14 cellular contexts compared by ENCODE assay signal in genomic region chr3:184756151-184756681, GRCh38. TPM values are rescaled to one million over a fixed set of nuclear protein-coding genes. Genes with fewer than 3 reads are reported as not detected.
DNase-seq lines count a peak whose midpoint lies in the region; ATAC-seq and TF ChIP-seq lines count a peak whose summit lies in the region.
"Had no signal": no experiment of that assay in that cellular context is flagged by ENCODE, and none has a peak within 500 bp of the region (broad histone marks: within the 10 kb centered on the region; RNA-seq: fewer than 3 reads in every experiment).

No MANE protein-coding gene starts in this region.

- H3K4me1 Mint-ChIP-seq in GM23338: peaks cover 44% of the 10 kb centered on the region

- H4K20me1 ChIP-seq in GM23338 (replicated peaks; ENCODE audit: insufficient read depth): no peaks in the 10 kb centered on the region

- H3K27ac ChIP-seq in GM23338 (ENCODE audit: low read depth): peak overlapping the region; percentile 68; the same call in 1 of the 2 replicates
- peak overlapping the region; percentile 19 to 73 (median 56) for H3K27ac ChIP-seq in esophagus squamous epithelium
- H3K27ac ChIP-seq in psoas muscle: peak overlapping the region; percentile 82

- peaks cover 20% of the 10 kb centered on the region for H3K27me3 Mint-ChIP-seq in GM23338 (ENCODE audit: insufficient read depth, low read depth, poor library complexity)

- TF ChIP-seq CTCF in GM23338 (conservative IDR thresholded peaks at IDR 0.05; ENCODE audit: low read depth in 2 of 2): no peak
- TF ChIP-seq CTCF in esophagus squamous epithelium (IDR thresholded peaks at IDR 0.05): no peak
- TF ChIP-seq CTCF in psoas muscle (IDR thresholded peaks at IDR 0.05): no peak

- H3K9me2 ChIP-seq in GM23338 (ENCODE audit: insufficient read depth): no peaks in the 10 kb centered on the region; the same call in 1 of the 2 replicates

- 0 out of 2 replicates have a peak, but pooled peaks cover 4% of the 10 kb centered on the region for H3F3A ChIP-seq in GM23338 (replicated peaks; ENCODE audit: low read depth)

- no peak for TF ChIP-seq POLR2A in esophagus squamous epithelium (IDR thresholded peaks at IDR 0.05)

- H3K27ac Mint-ChIP-seq in GM23338: peak overlapping the region; percentile 85

- H3K36me3 Mint-ChIP-seq in GM23338 (ENCODE audit: low read depth): peaks cover 3% of the 10 kb centered on the region; the same call in 1 of the 3 replicates

- peak overlapping the region; percentile 66; the same call in 1 of the 2 replicates for H3K4me2 ChIP-seq in GM23338

- peak; percentile 77 for DNase-seq in GM23338 (ENCODE audit: low spot score)
- DNase-seq in NCI-H69 (lab: John Stamatoyannopoulos, UW): peak; percentile 26
- no peak for DNase-seq in esophagus squamous epithelium (lab: John Stamatoyannopoulos, UW)
- no peak for DNase-seq in psoas muscle
- DNase-seq in GM19240 (ENCODE audit: insufficient read length, low spot score): no peak
- DNase-seq in activated CD4-positive, alpha-beta T cell treated with anti-CD3 and anti-CD28 coated beads for 48 hours: no peak
- DNase-seq: activated CD4-positive, alpha-beta T cell treated with anti-CD3 and anti-CD28 coated beads for 1 hour; activated naive CD4-positive, alpha-beta T cell treated with Interleukin-2 at 50 U/mL for 16 hours; COR-L47; NCI-H1092; retina; stimulated activated CD8-positive, alpha-beta memory T cell treated with anti-CD3 and anti-CD28 coated beads, Interleukin-4, amount 100 ng/mL, for 48 hours had no signal

- 0 to 37% methylated on average over 1 to 4 of the region's 6 CpGs for WGBS in esophagus squamous epithelium, 2 donors
- 30 to 40% (median 39%) methylated on average over 6 of the region's 6 CpGs for WGBS in psoas muscle, 3 donors

- peak overlapping the region; percentile 20 for H3K4me3 Mint-ChIP-seq in GM23338

- intact Hi-C loops in esophagus squamous epithelium (cut with DNase I): no loop called here
- intact Hi-C loops in psoas muscle (cut with DNase I): no loop called here

- H3K27me3 ChIP-seq in GM23338 (ENCODE audit: insufficient read depth) (no peaks in the 10 kb centered on the region), esophagus squamous epithelium (no peaks in the 10 kb centered on the region), psoas muscle (ENCODE audit: insufficient read depth in 3 of 3, low read length in 2 of 3) (no peaks in the 10 kb centered on the region)

- H3K9me3 ChIP-seq in esophagus squamous epithelium: no peaks in the 10 kb centered on the region
- no peaks in the 10 kb centered on the region for H3K9me3 ChIP-seq in psoas muscle

- no peaks in the 10 kb centered on the region for H3K79me2 ChIP-seq in GM23338 (replicated peaks; ENCODE audit: insufficient read depth)

- no peaks in the 10 kb centered on the region; the same call in 2 of the 3 replicates for H3K9me3 Mint-ChIP-seq in GM23338

- H3K36me3 ChIP-seq in GM23338 (ENCODE audit: insufficient read depth): no peaks in the 10 kb centered on the region
- no peaks in the 10 kb centered on the region for H3K36me3 ChIP-seq in esophagus squamous epithelium
- no peaks in the 10 kb centered on the region for H3K36me3 ChIP-seq in psoas muscle (ENCODE audit: insufficient read depth in 1 of 2, low read depth in 1 of 2)

- H3K4me1 ChIP-seq in GM23338 (ENCODE audit: insufficient read depth) (peaks cover 21% of the 10 kb centered on the region), esophagus squamous epithelium (peaks cover 9 to 49% (median 22%) of the 10 kb centered on the region in 3 donors), psoas muscle (peaks cover 26% of the 10 kb centered on the region)

- peak overlapping the region; percentile 77 for H2AFZ ChIP-seq in GM23338

- peak; percentile 90 for ATAC-seq in GM23338
- peak in 2 of 4 donors; percentile 3 to 47 for ATAC-seq in psoas muscle
- no peak for ATAC-seq in activated CD4-positive, CD25-positive, alpha-beta regulatory T cell treated with anti-CD3 and anti-CD28 coated beads, Interleukin-2, amount 50 U/mL, for 24 hours
- no peak for ATAC-seq in HG03108 (IDR thresholded peaks at IDR 0.05; ENCODE audit: unreplicated experiment)

- H3K4me3 ChIP-seq in GM23338 (no peak overlapping the region), esophagus squamous epithelium (no peak overlapping the region), psoas muscle (no peak overlapping the region)

TF ChIP-seq in GM23338, 12 proteins besides CTCF, POLR2A, EP300 and RAD21 (continues in another document):
- no peak for TF ChIP-seq EZH2phosphoT487 (IDR thresholded peaks at IDR 0.05; ENCODE audit: unreplicated experiment)
- TF ChIP-seq ZNF331 (CRISPR knock-in tag; IDR thresholded peaks at IDR 0.05; ENCODE audit: low read depth): no peak
- TF ChIP-seq JUNB (IDR thresholded peaks at IDR 0.05; ENCODE audit: unreplicated experiment): no peak
- TF ChIP-seq ZNF462 (CRISPR knock-in tag; IDR thresholded peaks at IDR 0.05): no peak

RNA-seq across cellular contexts. Expression of gene MAGEF1, which starts 44.4 kb away (rescaled TPM):
- 66.5 and 79.4 TPM in 2 replicates for total RNA-seq in GM23338 (2014; rRNA removed; shearing (Covaris generic))
- polyA plus RNA-seq in GM23338 (2016; fragmentation: Nextera tagmentation; extraction: Ambion mirVana) (86.6 and 88.7 TPM in 2 replicates), psoas muscle (10 to 100 TPM; 14.3 to 27.3 (median 27.1) TPM)
- total RNA-seq in esophagus squamous epithelium (10 to 100 TPM; 18.3 to 28.4 (median 20.6) TPM), psoas muscle (10 to 100 TPM; 13.0 to 23.6 (median 15.9) TPM)

RNA-seq across cellular contexts. Expression of gene VPS8, which starts 55.8 kb away (rescaled TPM):
- total RNA-seq in GM23338 (2014; rRNA removed; shearing (Covaris generic)): 29.5 and 45.5 TPM in 2 replicates
- polyA plus RNA-seq in GM23338 (2016; fragmentation: Nextera tagmentation; extraction: Ambion mirVana) (12.3 and 17.3 TPM in 2 replicates), psoas muscle (10 to 100 TPM; 11.4 to 28.9 (median 13.1) TPM)
- total RNA-seq in esophagus squamous epithelium (10 to 100 TPM; 23.7 to 61.8 (median 37.1) TPM), psoas muscle (10 to 100 TPM; 30.8 to 52.6 (median 50.6) TPM)

Comparison
In these comparisons a context has a peak if more than half of its experiments do, and no peak if none do; other contexts are left out.
1. DNase-seq: peak in GM23338 (single experiment) and NCI-H69 (single experiment); none in esophagus squamous epithelium (single experiment), psoas muscle (0 of 2), GM19240 (single experiment) and activated CD4-positive, alpha-beta T cell treated with anti-CD3 and anti-CD28 coated beads for 48 hours (single experiment).
2. Peak in every context shown above with its lines, with median percentiles within 50 percentile points of each other: H3K27ac ChIP-seq.